In genomic region chr1:244864253-244865027, GRCh38 we compare ENCODE assay signal across 1 cellular context.
A peak's percentile ranks its signal among the peaks of the same experiment; 100 is the strongest.
TF ChIP-seq lines count a peak whose summit lies in the region.

Gene HNRNPU, minus strand, starts transcription at chr1:244864543. Its CDS starts 236 bp downstream, at chr1:244864307.

TF ChIP-seq in HepG2, 621 proteins besides CTCF, POLR2A, EP300 and RAD21 (continued from another document and continues in another):
- TF ChIP-seq ZBTB34 (CRISPR knock-in tag; IDR thresholded peaks at IDR 0.05) (0 out of 2 replicates have a peak, but pooled peaks have one; percentile 69), ZMAT5 (CRISPR knock-in tag; IDR thresholded peaks at IDR 0.05; ENCODE audit: borderline replicate concordance, low read depth) (no peak), CENPT (CRISPR knock-in tag; IDR thresholded peaks at IDR 0.05; ENCODE audit: low read depth) (no peak; the same call in 1 of the 2 replicates), GMEB1 (CRISPR knock-in tag; IDR thresholded peaks at IDR 0.05; ENCODE audit: borderline replicate concordance) (peak; percentile 99), ZFAT (CRISPR knock-in tag; conservative IDR thresholded peaks at IDR 0.05) (0 out of 2 replicates have a peak, but pooled peaks have one; percentile 51), ZMYM3 (CRISPR knock-in tag; IDR thresholded peaks at IDR 0.05) (no peak; the same call in 1 of the 2 replicates), ESRRA (CRISPR knock-in tag; IDR thresholded peaks at IDR 0.05; ENCODE audit: low read depth) (peak; percentile 55), FOXA3 (CRISPR knock-in tag; IDR thresholded peaks at IDR 0.05) (peak; percentile 60), CREBL2 (CRISPR knock-in tag; IDR thresholded peaks at IDR 0.05; ENCODE audit: borderline replicate concordance) (peak; percentile 14; the same call in 1 of the 2 replicates), FOXP4 (CRISPR knock-in tag; IDR thresholded peaks at IDR 0.05) (peak; percentile 58), ZNF253 (CRISPR knock-in tag; IDR thresholded peaks at IDR 0.05; ENCODE audit: borderline replicate concordance) (no peak), HIC2 (CRISPR knock-in tag; IDR thresholded peaks at IDR 0.05; ENCODE audit: low read depth) (peak; percentile 52; the same call in 1 of the 2 replicates), KLF16 (CRISPR knock-in tag; IDR thresholded peaks at IDR 0.05) (0 out of 4 replicates have a peak, but pooled peaks of 1 of the 2 experiments have one; percentile 40), YEATS4 (CRISPR knock-in tag; IDR thresholded peaks at IDR 0.05; ENCODE audit: borderline replicate concordance) (peak; percentile 67), EEA1 (CRISPR knock-in tag; IDR thresholded peaks at IDR 0.05; ENCODE audit: borderline replicate concordance) (peak; percentile 91; the same call in 1 of the 2 replicates), ATRX (CRISPR knock-in tag; IDR thresholded peaks at IDR 0.05; ENCODE audit: borderline replicate concordance) (no peak), TOPORS (CRISPR knock-in tag; IDR thresholded peaks at IDR 0.05) (peak; percentile 51; the same call in 1 of the 2 replicates), NFIB (CRISPR knock-in tag; IDR thresholded peaks at IDR 0.05; ENCODE audit: borderline replicate concordance) (no peak), NR2F6 (IDR thresholded peaks at IDR 0.05) (no peak), NR2F6 (CRISPR knock-in tag; IDR thresholded peaks at IDR 0.05) (peak; percentile 34; the same call in 1 of the 2 replicates), ZSCAN29 (CRISPR knock-in tag; conservative IDR thresholded peaks at IDR 0.05) (0 out of 2 replicates have a peak, but pooled peaks have one; percentile 15), MEIS1 (CRISPR knock-in tag; IDR thresholded peaks at IDR 0.05; ENCODE audit: borderline replicate concordance) (peak; percentile 28; the same call in 1 of the 2 replicates), KDM5B (CRISPR knock-in tag; IDR thresholded peaks at IDR 0.05; ENCODE audit: borderline replicate concordance) (peak; percentile 49; the same call in 1 of the 2 replicates), PBX2 (CRISPR knock-in tag; IDR thresholded peaks at IDR 0.05) (no peak), FOSL1 (CRISPR knock-in tag; IDR thresholded peaks at IDR 0.05; ENCODE audit: borderline replicate concordance) (no peak), SIN3A (IDR thresholded peaks at IDR 0.05; ENCODE audit: borderline replicate concordance, low read depth, low read length) (peak; percentile 33; the same call in 1 of the 2 replicates), ZNF557 (CRISPR knock-in tag; IDR thresholded peaks at IDR 0.05) (peak; percentile 51; the same call in 1 of the 2 replicates), NPAS2 (CRISPR knock-in tag; IDR thresholded peaks at IDR 0.05; ENCODE audit: borderline replicate concordance) (no peak), SP4 (CRISPR knock-in tag; IDR thresholded peaks at IDR 0.05) (peak; percentile 92), FOXO4 (CRISPR knock-in tag; conservative IDR thresholded peaks at IDR 0.05) (0 out of 2 replicates have a peak, but pooled peaks have one; percentile 43), NFAT5 (CRISPR knock-in tag; IDR thresholded peaks at IDR 0.05) (peak; percentile 21; the same call in 1 of the 2 replicates), NR1H2 (CRISPR knock-in tag; IDR thresholded peaks at IDR 0.05; ENCODE audit: borderline replicate concordance, low read depth) (no peak), ZBTB20 (CRISPR knock-in tag; IDR thresholded peaks at IDR 0.05; ENCODE audit: borderline replicate concordance, low read depth) (no peak; the same call in 1 of the 2 replicates), SMC3 (IDR thresholded peaks at IDR 0.05; ENCODE audit: low read length) (no peak), ATAD3A (CRISPR knock-in tag; IDR thresholded peaks at IDR 0.05) (no peak), ZNF678 (CRISPR knock-in tag; IDR thresholded peaks at IDR 0.05) (0 out of 2 replicates have a peak, but pooled peaks have one; percentile 46), ZFX (CRISPR knock-in tag; IDR thresholded peaks at IDR 0.05; ENCODE audit: low read depth) (peak; percentile 85), ZNF878 (CRISPR knock-in tag; IDR thresholded peaks at IDR 0.05) (0 out of 2 replicates have a peak, but pooled peaks have one; percentile 52), ZFP36L2 (CRISPR knock-in tag; IDR thresholded peaks at IDR 0.05) (no peak), ZSCAN20 (CRISPR knock-in tag; IDR thresholded peaks at IDR 0.05; ENCODE audit: borderline replicate concordance) (no peak), TCF12 (IDR thresholded peaks at IDR 0.05) (no peak), TCF12 (CRISPR knock-in tag; IDR thresholded peaks at IDR 0.05) (no peak; the same call in 1 of the 2 replicates), MLX (CRISPR knock-in tag; IDR thresholded peaks at IDR 0.05) (no peak; the same call in none of the 2 replicates)
